25 cellular contexts compared by ENCODE assay signal in genomic region chr6:149691201-149691600, GRCh38.
"Had no signal": no experiment of that assay in that cellular context is flagged by ENCODE, and none has a peak within 500 bp of the region (broad histone marks: within the 10 kb centered on the region; RNA-seq: fewer than 3 reads in every experiment).

No MANE protein-coding gene starts in this region.

- H3K4me3 ChIP-seq: adrenal gland, body of pancreas, breast epithelium, MG63, SJCRH30, SK-N-MC had no signal

- H3K9me3 ChIP-seq: adrenal gland, body of pancreas, breast epithelium, MG63, SJCRH30 had no signal

- DNase-seq: activated CD4-positive, alpha-beta T cell treated with anti-CD3 and anti-CD28 coated beads, Interleukin-2, amount 10 ng/mL, durations not matched to agents 24 days and 14 days; activated CD4-positive, alpha-beta T cell treated with anti-CD3 and anti-CD28 coated beads, Interleukin-2, amount 50 U/mL, for 48 hours; activated CD8-positive, alpha-beta T cell treated with anti-CD3 and anti-CD28 coated beads, Interleukin-2, amount 10 ng/mL, durations not matched to agents 7 days and 5 days; activated gamma-delta T cell treated with Interleukin-2 at 50 U/mL for 16 hours; activated naive CD4-positive, alpha-beta T cell treated with anti-CD3 and anti-CD28 coated beads for 36 hours; activated T-cell treated with anti-CD3 and anti-CD28 coated beads, Interleukin-2, amount 50 U/mL, for 24 hours; adrenal gland; body of pancreas; Karpas-422; MG63; NCI-H1048; NCI-H1105 treated with DMSO at 0.1 percent for 48 hours; NCI-H1436; NCI-H1694; NCI-H1930; NCI-H345; NCI-H524 treated with DMSO at 0.1 percent for 48 hours; SHP77; SJCRH30 had no signal

- H3K27ac Mint-ChIP-seq: activated CD4-positive, alpha-beta T cell treated with anti-CD3 and anti-CD28 coated beads, Interleukin-2, amount 10 ng/mL, durations not matched to agents 24 days and 14 days; activated CD8-positive, alpha-beta T cell treated with anti-CD3 and anti-CD28 coated beads, Interleukin-2, amount 10 ng/mL, durations not matched to agents 7 days and 5 days; activated naive CD4-positive, alpha-beta T cell treated with anti-CD3 and anti-CD28 coated beads, Interleukin-2, amount 50 U/mL, for 72 hours; activated T-helper 2 cell treated with anti-CD3 and anti-CD28 coated beads, Interferon-gamma antibody, Interleukin-2, Interleukin-4, amounts not matched to agents 10 μg/mL and 5 μg/mL and 100 μg/mL, durations not matched to agents 14 hours and 24 hours and 36 hours had no signal

- H3K9me3 Mint-ChIP-seq: activated CD4-positive, alpha-beta T cell treated with anti-CD3 and anti-CD28 coated beads, Interleukin-2, amount 10 ng/mL, durations not matched to agents 24 days and 14 days; activated naive CD4-positive, alpha-beta T cell treated with anti-CD3 and anti-CD28 coated beads for 36 hours; activated naive CD4-positive, alpha-beta T cell treated with anti-CD3 and anti-CD28 coated beads, Interleukin-2, amount 50 U/mL, for 72 hours; activated T-cell treated with anti-CD3 and anti-CD28 coated beads, Interleukin-2, amount 50 U/mL, for 24 hours; activated T-helper 2 cell treated with anti-CD3 and anti-CD28 coated beads, Interferon-gamma antibody, Interleukin-2, Interleukin-4, amounts not matched to agents 10 μg/mL and 5 μg/mL and 100 μg/mL, durations not matched to agents 14 hours and 24 hours and 36 hours; T-helper 2 cell treated with Interferon-gamma antibody and Interleukin-4, amounts not matched to agents 5 μg/mL and 100 μg/mL, for 36 hours had no signal

- H3K4me1 ChIP-seq: adrenal gland, body of pancreas, breast epithelium, SJCRH30 had no signal

- H3K36me3 ChIP-seq: breast epithelium had no signal

- H3K27me3 Mint-ChIP-seq: activated CD4-positive, alpha-beta T cell treated with anti-CD3 and anti-CD28 coated beads, Interleukin-2, amount 10 ng/mL, durations not matched to agents 24 days and 14 days; activated T-cell treated with anti-CD3 and anti-CD28 coated beads, Interleukin-2, amount 50 U/mL, for 24 hours had no signal

- H3K4me3 Mint-ChIP-seq: activated CD4-positive, alpha-beta T cell treated with anti-CD3 and anti-CD28 coated beads, Interleukin-2, amount 10 ng/mL, durations not matched to agents 24 days and 14 days; activated CD8-positive, alpha-beta T cell treated with anti-CD3 and anti-CD28 coated beads, Interleukin-2, amount 10 ng/mL, durations not matched to agents 7 days and 5 days; activated naive CD4-positive, alpha-beta T cell treated with anti-CD3 and anti-CD28 coated beads for 36 hours; activated T-cell treated with anti-CD3 and anti-CD28 coated beads, Interleukin-2, amount 50 U/mL, for 24 hours; T-helper 2 cell treated with Interferon-gamma antibody and Interleukin-4, amounts not matched to agents 5 μg/mL and 100 μg/mL, for 36 hours had no signal

- H3K27ac ChIP-seq: adrenal gland, body of pancreas, breast epithelium, SJCRH30, SK-N-MC had no signal

- H3K36me3 Mint-ChIP-seq: activated naive CD4-positive, alpha-beta T cell treated with anti-CD3 and anti-CD28 coated beads, Interleukin-2, amount 50 U/mL, for 72 hours had no signal

- ATAC-seq: activated CD8-positive, alpha-beta T cell treated with anti-CD3 and anti-CD28 coated beads, Interleukin-2, amount 10 ng/mL, durations not matched to agents 7 days and 5 days; activated naive CD4-positive, alpha-beta T cell treated with anti-CD3 and anti-CD28 coated beads, Interleukin-2, amount 50 U/mL, for 72 hours; body of pancreas; Panc1 had no signal

- H3K27me3 ChIP-seq: adrenal gland, body of pancreas, breast epithelium, MG63, SJCRH30 had no signal
